Comparison of ENCODE assay signal across 8 cellular contexts in genomic region chr6:41683460-41684310, GRCh38. TPM values are rescaled to one million over a fixed set of nuclear protein-coding genes. Genes with fewer than 3 reads are reported as not detected.
DNase-seq lines count a peak whose midpoint lies in the region; ATAC-seq and TF ChIP-seq lines count a peak whose summit lies in the region.

No MANE protein-coding gene starts in this region.

- peak overlapping the region; percentile 43 for H3K4me3 ChIP-seq in AG04450 (ENCODE audit: low read depth, low read length)

- no peaks in the 10 kb centered on the region; the same call in 1 of the 2 replicates for H3K9me3 ChIP-seq in AG04450 (ENCODE audit: control insufficient read depth, insufficient read depth, low read length)

- H3K27me3 Mint-ChIP-seq in activated T-cell treated with anti-CD3 and anti-CD28 coated beads, Interleukin-2, amount 50 U/mL, for 72 hours (ENCODE audit: low read depth) = no peaks in the 10 kb centered on the region
- H3K27me3 Mint-ChIP-seq in naive B cell = no peaks in the 10 kb centered on the region

- H3K4me3 Mint-ChIP-seq in activated T-cell treated with anti-CD3 and anti-CD28 coated beads, Interleukin-2, amount 50 U/mL, for 72 hours = peak overlapping the region; percentile 83 to 87
- peak overlapping the region; percentile 77 to 88 (median 84) for H3K4me3 Mint-ChIP-seq in naive B cell

- no peaks in the 10 kb centered on the region for H3K9me3 Mint-ChIP-seq in activated T-cell treated with anti-CD3 and anti-CD28 coated beads, Interleukin-2, amount 50 U/mL, for 72 hours
- no peaks in the 10 kb centered on the region for H3K9me3 Mint-ChIP-seq in naive B cell

- peak overlapping the region; percentile 92 for H3K27ac Mint-ChIP-seq in activated T-cell treated with anti-CD3 and anti-CD28 coated beads, Interleukin-2, amount 50 U/mL, for 72 hours
- H3K27ac Mint-ChIP-seq in naive B cell = peak overlapping the region in 4 of 6 donors; percentile 75 to 94 (median 82)

- POLR2A ChIA-PET in AG04450 (lab: Yijun Ruan, JAX) = interaction anchor here (0.8 to 1.3 kb wide), 2 partner anchors 50 to 81 kb away, joined by 3 to 8 read pairs; no protein-coding TSS in a partner anchor

- H3K36me3 Mint-ChIP-seq in activated T-cell treated with anti-CD3 and anti-CD28 coated beads, Interleukin-2, amount 50 U/mL, for 72 hours (ENCODE audit: insufficient read depth in 2 of 2) = no peaks in the 10 kb centered on the region
- H3K36me3 Mint-ChIP-seq in naive B cell = no peaks in the 10 kb centered on the region

- DNase-seq in AG04450 (ENCODE audit: low read depth, low spot score) (no peak), fibroblast of gingiva (ENCODE audit: low read depth) (peak; percentile 58), naive B cell (peak; percentile 77)
- peak; percentile 84 to 87 for DNase-seq in activated T-cell treated with anti-CD3 and anti-CD28 coated beads, Interleukin-2, amount 50 U/mL, for 72 hours
- peak; percentile 38 to 71 for DNase-seq in stimulated activated CD8-positive, alpha-beta memory T cell treated with anti-CD3 and anti-CD28 coated beads, Interleukin-7, amount 100 ng/mL, for 4 hours (ENCODE audit: low read depth in 2 of 2)

- peak; percentile 86 for TF ChIP-seq CTCF in AG04450 (IDR thresholded peaks at IDR 0.05; ENCODE audit: low read depth, low read length)

- H3K4me1 Mint-ChIP-seq in activated T-cell treated with anti-CD3 and anti-CD28 coated beads, Interleukin-2, amount 50 U/mL, for 72 hours (ENCODE audit: low read depth) = peaks cover 18% of the 10 kb centered on the region
- H3K4me1 Mint-ChIP-seq in naive B cell = peaks cover 18 to 25% (median 25%) of the 10 kb centered on the region in 3 donors

- no peaks in the 10 kb centered on the region for H3K27me3 ChIP-seq in AG04450 (ENCODE audit: control insufficient read depth, insufficient read depth, low read length)

- H3K27ac ChIP-seq in AG04450 (ENCODE audit: low read depth, low read length) = peak overlapping the region; percentile 31

- ATAC-seq in GM18909 (IDR thresholded peaks at IDR 0.05; ENCODE audit: poor library complexity, unreplicated experiment) (peak; percentile 80), HG03571 (IDR thresholded peaks at IDR 0.05; ENCODE audit: unreplicated experiment) (peak; percentile 60), naive B cell (ENCODE audit: low read depth in 2 of 2) (peak; percentile 89 to 90)
- ATAC-seq in activated T-cell treated with anti-CD3 and anti-CD28 coated beads, Interleukin-2, amount 50 U/mL, for 72 hours (replicated peaks in 1 of 2) = peak; percentile 90 to 94

- CTCF ChIA-PET in AG04450 (lab: Charles Lee) = interaction anchor here (0.5 to 5.1 kb wide), 53 partner anchors 9 to 377 kb away, joined by 3 to 135 read pairs (median 5); no protein-coding TSS in a partner anchor

TF ChIP-seq in PFSK-1, 5 proteins besides CTCF, POLR2A, EP300 and RAD21:
- TF ChIP-seq FOXP2 (optimal IDR thresholded peaks at IDR 0.05; ENCODE audit: borderline replicate concordance, extremely low read depth, extremely low read length, insufficient read depth) (peak; percentile 71), POLR2AphosphoS5 (IDR thresholded peaks at IDR 0.05; ENCODE audit: low read depth, low read length) (no peak)

RNA-seq across cellular contexts. Expression of gene MDFI, which starts 45.4 kb away (rescaled TPM):
- polyA plus RNA-seq in AG04450 (2011; rRNA removed) (0.19 and 0.35 TPM in 2 replicates), naive B cell (ENCODE audit: low read depth in 6 of 6) (not detected)
- polyA minus RNA-seq in AG04450 (2011; rRNA and poly(A)+ RNA removed) = not detected in 2 replicates
- polyA plus RNA-seq in PFSK-1 (2012; ENCODE audit: insufficient read length, low read depth) = 417 TPM
- total RNA-seq in activated T-cell treated with anti-CD3 and anti-CD28 coated beads, Interleukin-2, amount 50 U/mL, for 72 hours = not detected

RNA-seq across cellular contexts. Expression of gene TFEB, which starts 51.7 kb away (rescaled TPM):
- polyA plus RNA-seq in AG04450 (2011; rRNA removed) (3.9 and 4.3 TPM in 2 replicates), naive B cell (ENCODE audit: low read depth in 6 of 6) (100 to 1,000 TPM in 1 of 6 donors, 10 to 100 TPM in 5; 52.3 to 145 (median 72.6) TPM)
- 4.4 and 8.0 TPM in 2 replicates for polyA minus RNA-seq in AG04450 (2011; rRNA and poly(A)+ RNA removed)
- 17.7 TPM for polyA plus RNA-seq in PFSK-1 (2012; ENCODE audit: insufficient read length, low read depth)
- total RNA-seq in activated T-cell treated with anti-CD3 and anti-CD28 coated beads, Interleukin-2, amount 50 U/mL, for 72 hours = 10 to 100 TPM; 15.3 to 17.5 TPM

Comparison
In these comparisons a context has a peak if more than half of its experiments do, and no peak if none do; other contexts are left out.
1. RNA of gene TFEB, which starts 51.7 kb away (polyA plus RNA-seq): 52.3 to 145 TPM in naive B cell; 3.9 to 4.3 TPM in AG04450; every median in the first group is over 10 times any median in the second.
2. Peak in every context shown above with its lines, with median percentiles within 50 percentile points of each other: ATAC-seq.